ENCODE assay signal across 8 cellular contexts in the genomic region with DNA sequence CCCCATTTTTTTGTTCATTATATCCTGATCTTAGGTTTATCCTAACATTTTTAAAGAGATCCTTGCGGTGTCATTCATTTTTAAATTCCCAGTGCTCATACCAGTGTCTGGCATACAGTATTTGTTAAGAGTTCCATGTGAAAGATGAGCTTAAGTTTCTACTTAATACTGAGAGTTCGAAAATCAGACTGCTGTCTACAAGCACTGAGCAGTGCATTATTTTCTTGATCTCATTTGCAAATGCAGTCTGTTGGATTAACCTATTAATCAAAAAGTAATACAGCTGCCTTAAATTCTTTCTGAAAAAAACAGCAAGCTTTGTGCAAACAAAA. TPM values are rescaled to one million over a fixed set of nuclear protein-coding genes. Genes with fewer than 3 reads are reported as not detected.
DNase-seq lines count a peak whose midpoint lies in the region; ATAC-seq, FAIRE-seq and TF ChIP-seq lines count a peak whose summit lies in the region.

No MANE protein-coding gene starts in this region.

- no peaks in the 10 kb centered on the region for H3K27me3 Mint-ChIP-seq in activated naive CD4-positive, alpha-beta T cell treated with anti-CD3 and anti-CD28 coated beads for 36 hours (ENCODE audit: low read depth)
- H3K27me3 Mint-ChIP-seq in activated naive CD8-positive, alpha-beta T cell, result no peaks in the 10 kb centered on the region

- H3K36me3 Mint-ChIP-seq in activated naive CD4-positive, alpha-beta T cell treated with anti-CD3 and anti-CD28 coated beads for 36 hours (ENCODE audit: low read depth), result peaks cover 2% of the 10 kb centered on the region
- no peaks in the 10 kb centered on the region for H3K36me3 Mint-ChIP-seq in activated naive CD8-positive, alpha-beta T cell

- no peaks in the 10 kb centered on the region for H3K9me3 ChIP-seq in keratinocyte (ENCODE audit: control insufficient read depth, low read depth, low read length)
- H3K9me3 ChIP-seq in testis, result no peaks in the 10 kb centered on the region

- ATAC-seq in HG03108 (IDR thresholded peaks at IDR 0.05; ENCODE audit: unreplicated experiment), result peak; percentile 24

- H3K9me1 ChIP-seq in keratinocyte (ENCODE audit: control insufficient read depth, extremely low read depth, insufficient read depth, low read length), result no peaks in the 10 kb centered on the region

- H3K27ac ChIP-seq in keratinocyte (ENCODE audit: control insufficient read depth, insufficient read depth, low read length) (peak overlapping the region; percentile 85), testis (peak overlapping the region; percentile 79 to 81)

- FAIRE-seq in keratinocyte (lab: Jason Lieb, UNC), result no peak

- TF ChIP-seq POLR2A in testis (IDR thresholded peaks at IDR 0.05), result no peak

- dilution Hi-C loops in keratinocyte (cut with MboI; ENCODE audit: extremely low pct_ligation_motif_present, low sequenced_read_pairs), result no loop called here

- no peak for TF ChIP-seq CTCF in keratinocyte (optimal IDR thresholded peaks at IDR 0.05 in 1 of 3, IDR thresholded peaks at IDR 0.05 in 1 of 3, conservative IDR thresholded peaks at IDR 0.05 in 1 of 3; ENCODE audit: extremely low read depth in 1 of 3, insufficient read depth in 2 of 3, low read length in 3 of 3)
- TF ChIP-seq CTCF in testis (IDR thresholded peaks at IDR 0.05), result no peak

- H3K4me2 ChIP-seq in keratinocyte (ENCODE audit: control insufficient read depth, extremely low read depth, insufficient read depth, low read depth, low read length), result peak overlapping the region; percentile 94

- H3K9me3 Mint-ChIP-seq in activated naive CD4-positive, alpha-beta T cell treated with anti-CD3 and anti-CD28 coated beads for 36 hours, result no peaks in the 10 kb centered on the region
- H3K9me3 Mint-ChIP-seq in activated naive CD8-positive, alpha-beta T cell (ENCODE audit: low read depth), result no peaks in the 10 kb centered on the region

- peaks cover 2% of the 10 kb centered on the region for H3K79me2 ChIP-seq in keratinocyte (ENCODE audit: control insufficient read depth, insufficient read depth, low read length)

- intact Hi-C loops in activated naive CD4-positive, alpha-beta T cell treated with anti-CD3 and anti-CD28 coated beads for 36 hours (cut with micrococcal nuclease), result loop anchor here (1.0 kb wide), 1 partner anchor 63 kb away; no protein-coding TSS in a partner anchor
- intact Hi-C loops in testis (cut with DNase I; ENCODE audit: low total_unique reads), result no loop called here

- peak overlapping the region; percentile 91 for H3K27ac Mint-ChIP-seq in activated naive CD4-positive, alpha-beta T cell treated with anti-CD3 and anti-CD28 coated beads for 36 hours
- peak overlapping the region; percentile 93 for H3K27ac Mint-ChIP-seq in activated naive CD8-positive, alpha-beta T cell

- H3K9ac ChIP-seq in keratinocyte (ENCODE audit: control insufficient read depth, extremely low read depth, insufficient read depth, low read length), result peak overlapping the region; percentile 87

- H3K4me3 ChIP-seq in keratinocyte (ENCODE audit: control insufficient read depth in 2 of 3, extremely low read depth in 1 of 3, insufficient read depth in 2 of 3, low read depth in 1 of 3, low read length in 3 of 3), result peak overlapping the region; percentile 68 to 96 (median 82)
- peak overlapping the region; percentile 74 to 77 for H3K4me3 ChIP-seq in testis

- H3K36me3 ChIP-seq in keratinocyte (ENCODE audit: control insufficient read depth in 2 of 2, extremely low read depth in 1 of 2, insufficient read depth in 2 of 2, low read length in 2 of 2) (no peaks in the 10 kb centered on the region), testis (ENCODE audit: low read depth, missing control alignments) (no peaks in the 10 kb centered on the region)

- H4K20me1 ChIP-seq in keratinocyte (ENCODE audit: control insufficient read depth, extremely low read depth, insufficient read depth, low read length), result no peaks in the 10 kb centered on the region

- peaks cover 13% of the 10 kb centered on the region for H3K4me1 Mint-ChIP-seq in activated naive CD4-positive, alpha-beta T cell treated with anti-CD3 and anti-CD28 coated beads for 36 hours (ENCODE audit: low read depth)
- peaks cover 19% of the 10 kb centered on the region for H3K4me1 Mint-ChIP-seq in activated naive CD8-positive, alpha-beta T cell (ENCODE audit: low read depth)

- H3K27me3 ChIP-seq in keratinocyte (ENCODE audit: control insufficient read depth, extremely low read depth, insufficient read depth, low read length) (no peaks in the 10 kb centered on the region), testis (no peaks in the 10 kb centered on the region)

- H3K4me1 ChIP-seq in keratinocyte (ENCODE audit: control insufficient read depth, extremely low read depth, insufficient read depth, low read length) (peaks cover 3% of the 10 kb centered on the region), testis (no peaks in the 10 kb centered on the region)

- peak overlapping the region; percentile 74 for H2AFZ ChIP-seq in keratinocyte (ENCODE audit: control insufficient read depth, low read length)

- peak overlapping the region; percentile 91 for H3K4me3 Mint-ChIP-seq in activated naive CD4-positive, alpha-beta T cell treated with anti-CD3 and anti-CD28 coated beads for 36 hours
- peak overlapping the region; percentile 95 for H3K4me3 Mint-ChIP-seq in activated naive CD8-positive, alpha-beta T cell

- CTCF ChIA-PET in activated naive CD4-positive, alpha-beta T cell treated with anti-CD3 and anti-CD28 coated beads for 36 hours (lab: Charles Lee), result interaction anchor here (0.7 to 1.6 kb wide), 5 partner anchors 33 to 63 kb away, joined by 3 to 10 read pairs (median 3); no protein-coding TSS in a partner anchor

- DNase-seq in activated naive CD4-positive, alpha-beta T cell treated with anti-CD3 and anti-CD28 coated beads for 36 hours, result no peak
- DNase-seq in activated naive CD4-positive, alpha-beta T cell (lab: John Stamatoyannopoulos, UW), result no peak
- DNase-seq in keratinocyte (ENCODE audit: low read depth, low spot score) (no peak), testis (no peak), DMS153 treated with DMSO at 0.1 percent for 48 hours (lab: John Stamatoyannopoulos, UW; ENCODE audit: unreplicated experiment) (no peak), DMS114 treated with DMSO at 0.1 percent for 48 hours (lab: John Stamatoyannopoulos, UW; ENCODE audit: unreplicated experiment) (no peak)

- WGBS in testis, 2 donors, result 5 to 9% methylated on average over 2 of the region's 2 CpGs

RNA-seq across cellular contexts. Expression of a gene that starts 0.7 kb away (rescaled TPM):
- 10 to 100 TPM; 17.4 to 17.7 TPM for total RNA-seq in activated naive CD4-positive, alpha-beta T cell treated with anti-CD3 and anti-CD28 coated beads for 36 hours
- polyA plus RNA-seq in keratinocyte (9.9 to 21.2 TPM (median 14.7 TPM) in 3 replicates), testis (ENCODE audit: insufficient read depth, low read depth, low replicate concordance) (4.8 TPM)
- polyA plus RNA-seq in keratinocyte (2011; ENCODE audit: low read depth), result 3.4 TPM
- 10.0 and 17.2 TPM in 2 replicates for polyA plus RNA-seq in keratinocyte (2011; cell fraction: cytosol; rRNA removed)
- 11.9 and 15.4 TPM in 2 replicates for polyA plus RNA-seq in keratinocyte (2011; cell fraction: nucleus; rRNA removed)
- polyA plus RNA-seq in keratinocyte (2012; ENCODE audit: low replicate concordance), result 6.3 and 16.1 TPM in 2 replicates
- 0.56 to 8.3 TPM (median 3.7 TPM) in 3 replicates for polyA minus RNA-seq in keratinocyte
- polyA minus RNA-seq in keratinocyte (2011; cell fraction: cytosol; rRNA and poly(A)+ RNA removed), result 2.1 TPM
- polyA minus RNA-seq in keratinocyte (2011; cell fraction: nucleus; rRNA and poly(A)+ RNA removed), result 2.3 and 3.3 TPM in 2 replicates
- 1 to 10 TPM; 2.3 to 2.8 TPM for total RNA-seq in testis

RNA-seq across cellular contexts. Expression of a gene that starts 31.8 kb away (rescaled TPM):
- total RNA-seq in activated naive CD4-positive, alpha-beta T cell treated with anti-CD3 and anti-CD28 coated beads for 36 hours, result 100 to 1,000 TPM; 158 to 159 TPM
- polyA plus RNA-seq in keratinocyte, result 19.2 to 60.5 TPM (median 40.8 TPM) in 3 replicates
- 179 TPM for polyA plus RNA-seq in keratinocyte (2011; ENCODE audit: low read depth)
- polyA plus RNA-seq in keratinocyte (2011; cell fraction: cytosol; rRNA removed), result 8.7 and 10.5 TPM in 2 replicates
- 136 and 175 TPM in 2 replicates for polyA plus RNA-seq in keratinocyte (2011; cell fraction: nucleus; rRNA removed)
- 32.3 and 68.4 TPM in 2 replicates for polyA plus RNA-seq in keratinocyte (2012; ENCODE audit: low replicate concordance)
- 6.7 to 34.6 TPM (median 19.5 TPM) in 3 replicates for polyA minus RNA-seq in keratinocyte
- polyA minus RNA-seq in keratinocyte (2011; cell fraction: cytosol; rRNA and poly(A)+ RNA removed), result 9.0 TPM
- 23.0 and 45.0 TPM in 2 replicates for polyA minus RNA-seq in keratinocyte (2011; cell fraction: nucleus; rRNA and poly(A)+ RNA removed)
- total RNA-seq in testis, result 100 to 1,000 TPM; 173 to 184 TPM
- polyA plus RNA-seq in testis (ENCODE audit: insufficient read depth, low read depth, low replicate concordance), result 57.7 TPM

RNA-seq across cellular contexts. Expression of a gene that starts 43.9 kb away (rescaled TPM):
- total RNA-seq in activated naive CD4-positive, alpha-beta T cell treated with anti-CD3 and anti-CD28 coated beads for 36 hours, result not detected
- polyA plus RNA-seq in keratinocyte (4.0 to 8.3 TPM (median 8.0 TPM) in 3 replicates), testis (ENCODE audit: insufficient read depth, low read depth, low replicate concordance) (5.9 TPM)
- 0.20 TPM for polyA plus RNA-seq in keratinocyte (2011; ENCODE audit: low read depth)
- polyA plus RNA-seq in keratinocyte (2011; cell fraction: cytosol; rRNA removed), result 5.1 and 5.7 TPM in 2 replicates
- polyA plus RNA-seq in keratinocyte (2011; cell fraction: nucleus; rRNA removed), result 6.2 and 6.5 TPM in 2 replicates
- 0.35 and 5.0 TPM in 2 replicates for polyA plus RNA-seq in keratinocyte (2012; ENCODE audit: low replicate concordance)
- polyA minus RNA-seq in keratinocyte, result 3.7 to 9.6 TPM (median 4.2 TPM) in 3 replicates
- 2.9 TPM for polyA minus RNA-seq in keratinocyte (2011; cell fraction: cytosol; rRNA and poly(A)+ RNA removed)
- polyA minus RNA-seq in keratinocyte (2011; cell fraction: nucleus; rRNA and poly(A)+ RNA removed), result 1.7 and 1.9 TPM in 2 replicates
- total RNA-seq in testis, result 1 to 10 TPM; 2.7 to 5.0 TPM

Comparison
In these comparisons a context has a peak if more than half of its experiments do, and no peak if none do; other contexts are left out.
1. RNA of a gene that starts 0.7 kb away (total RNA-seq): 17.4 to 17.7 TPM in activated naive CD4-positive, alpha-beta T cell treated with anti-CD3 and anti-CD28 coated beads for 36 hours; 2.3 to 2.8 TPM in testis; every median in the first group is over 4 times any median in the second.